ENCODE assay signal across 17 cellular contexts in genomic region chr6:10771371-10771894, GRCh38. TPM values are rescaled to one million over a fixed set of nuclear protein-coding genes. Genes with fewer than 3 reads are reported as not detected.
A peak's percentile ranks its signal among the peaks of the same experiment; 100 is the strongest.
DNase-seq lines count a peak whose midpoint lies in the region; ATAC-seq, FAIRE-seq and TF ChIP-seq lines count a peak whose summit lies in the region.
"Had no signal": no experiment of that assay in that cellular context is flagged by ENCODE, and none has a peak within 500 bp of the region (broad histone marks: within the 10 kb centered on the region; RNA-seq: fewer than 3 reads in every experiment).

No MANE protein-coding gene starts in this region.

- H3K4ac ChIP-seq in neuronal stem cell (ENCODE audit: low read length): no peak overlapping the region

- CTCF ChIA-PET in RWPE1 (lab: Yijun Ruan, JAX): no interaction called here

- FAIRE-seq in bronchial epithelial cell (lab: Jason Lieb, UNC): peak; percentile 43
- FAIRE-seq: GM18507, GM19239 had no signal

- POLR2A ChIA-PET in RWPE1 (lab: Yijun Ruan, JAX; ENCODE audit: low non-redundant PET): no interaction called here

- H2AK5ac ChIP-seq in neuronal stem cell (ENCODE audit: low read depth, low read length): no peak overlapping the region

- no peak overlapping the region for H2BK120ac ChIP-seq in neuronal stem cell (ENCODE audit: low read depth, low read length)

- H3K23ac ChIP-seq in neuronal stem cell (ENCODE audit: low read depth, low read length, poor library complexity): peak overlapping the region; percentile 27

- H3K4me2 ChIP-seq in neuronal stem cell (ENCODE audit: insufficient read depth, low read length, poor library complexity, severe bottlenecking): no peak overlapping the region
- H3K4me2 ChIP-seq: BLaER1 treated with 17β-estradiol and CSF1 and Interleukin-3, amounts not matched to agents 10 nM and 100 nM had no signal

- no peak overlapping the region for H4K91ac ChIP-seq in neuronal stem cell (ENCODE audit: low read depth, low read length, poor library complexity)

- H3K4me3 ChIP-seq in bronchial epithelial cell (ENCODE audit: low read depth, low read length) (no peak overlapping the region), neuronal stem cell (ENCODE audit: low read length in 2 of 2) (no peak overlapping the region)
- H3K4me3 ChIP-seq: BLaER1 treated with 17β-estradiol and CSF1 and Interleukin-3, amounts not matched to agents 10 nM and 100 nM; Peyer's patch had no signal

- H3K9me3 ChIP-seq in neuronal stem cell (replicated peaks in 1 of 2; ENCODE audit: control insufficient read depth in 2 of 2, insufficient read depth in 1 of 2, low read depth in 1 of 2, low read length in 2 of 2): no peaks in the 10 kb centered on the region
- H3K9me3 ChIP-seq: BLaER1 treated with 17β-estradiol and CSF1 and Interleukin-3, amounts not matched to agents 10 nM and 100 nM; Peyer's patch had no signal

- DNase-seq in NCI-H2196 (lab: John Stamatoyannopoulos, UW; ENCODE audit: unreplicated experiment): peak; percentile 20
- DNase-seq in NCI-H2196 treated with DMSO at 0.1 percent for 48 hours (lab: John Stamatoyannopoulos, UW; ENCODE audit: unreplicated experiment): no peak
- DNase-seq in OCI-M1 (lab: John Stamatoyannopoulos, UW): peak; percentile 85
- DNase-seq in bronchial epithelial cell (ENCODE audit: low read depth): no peak
- no peak for DNase-seq in neuronal stem cell (ENCODE audit: low spot score)
- DNase-seq in RWPE1 (ENCODE audit: low spot score): no peak
- no peak for DNase-seq in GM19240 (ENCODE audit: insufficient read length, low spot score)
- DNase-seq: GOT3, Kasumi-1, NCI-H1930, NCI-H446, Peyer's patch, SHP77 treated with DMSO at 0.1 percent for 48 hours had no signal

- no peak for ATAC-seq in GM19023 (IDR thresholded peaks at IDR 0.05; ENCODE audit: unreplicated experiment)

- TF ChIP-seq CTCF in bronchial epithelial cell (IDR thresholded peaks at IDR 0.05; ENCODE audit: insufficient read depth, low read length, severe bottlenecking): no peak
- TF ChIP-seq CTCF in RWPE1 (conservative IDR thresholded peaks at IDR 0.05; ENCODE audit: low read depth): no peak

- no peak overlapping the region for H2BK5ac ChIP-seq in neuronal stem cell (ENCODE audit: low read length)

- no peak overlapping the region for H3K14ac ChIP-seq in neuronal stem cell (ENCODE audit: low read length)

- WGBS in neuronal stem cell (ENCODE audit: extremely low coverage in 2 of 2, insufficient read length in 2 of 2, insufficient replicate concordance in 1 of 2), 2 donors: no CpG with 5 or more reads among the region's 12 CpGs

- no peak overlapping the region for H3K9ac ChIP-seq in neuronal stem cell (ENCODE audit: low read depth, low read length, poor library complexity)
- H3K9ac ChIP-seq: BLaER1 treated with 17β-estradiol and CSF1 and Interleukin-3, amounts not matched to agents 10 nM and 100 nM had no signal

- no peaks in the 10 kb centered on the region for H3K27me3 ChIP-seq in bronchial epithelial cell (ENCODE audit: control insufficient read depth, insufficient read depth, low read length)
- no peaks in the 10 kb centered on the region for H3K27me3 ChIP-seq in neuronal stem cell (ENCODE audit: control insufficient read depth in 3 of 3, insufficient read depth in 3 of 3, low read depth in 1 of 3, low read length in 3 of 3)
- H3K27me3 ChIP-seq: BLaER1 treated with 17β-estradiol and CSF1 and Interleukin-3, amounts not matched to agents 10 nM and 100 nM; Peyer's patch had no signal

- no peak overlapping the region for H3K27ac ChIP-seq in neuronal stem cell (replicated peaks; ENCODE audit: low read length)
- H3K27ac ChIP-seq in RWPE1: no peak overlapping the region
- H3K27ac ChIP-seq: BLaER1 treated with 17β-estradiol and CSF1 and Interleukin-3, amounts not matched to agents 10 nM and 100 nM; Peyer's patch had no signal

- H3K79me1 ChIP-seq in neuronal stem cell (ENCODE audit: low read depth, low read length): peaks cover 2% of the 10 kb centered on the region

- H3K4me1 ChIP-seq in neuronal stem cell (ENCODE audit: control insufficient read depth in 2 of 2, insufficient read depth in 1 of 2, low read depth in 1 of 2, low read length in 2 of 2): no peaks in the 10 kb centered on the region
- H3K4me1 ChIP-seq: BLaER1 treated with 17β-estradiol and CSF1 and Interleukin-3, amounts not matched to agents 10 nM and 100 nM; Peyer's patch had no signal

- H3K18ac ChIP-seq in neuronal stem cell (ENCODE audit: low read length): no peak overlapping the region

- H3K36me3 ChIP-seq in bronchial epithelial cell (ENCODE audit: control insufficient read depth, insufficient read depth, low read length) (peaks cover 1% of the 10 kb centered on the region), neuronal stem cell (replicated peaks in 1 of 2; ENCODE audit: control insufficient read depth in 2 of 2, insufficient read depth in 2 of 2, low read length in 2 of 2) (peaks cover 12 to 63% of the 10 kb centered on the region in 2 donors)

- no peak overlapping the region for H2AFZ ChIP-seq in neuronal stem cell (ENCODE audit: low read length)

- H4K8ac ChIP-seq in neuronal stem cell (ENCODE audit: low read depth, low read length): no peak overlapping the region

- no peak overlapping the region for H2BK15ac ChIP-seq in neuronal stem cell (ENCODE audit: low read length)

- H2BK12ac ChIP-seq in neuronal stem cell (ENCODE audit: low read length): no peak overlapping the region

RNA-seq across cellular contexts. Expression of gene TMEM14B, which starts 23.8 kb away (rescaled TPM):
- total RNA-seq in bronchial epithelial cell: 55.8 and 86.2 TPM in 2 replicates
- polyA plus RNA-seq in neuronal stem cell (2013, experiment 1 of 2): 109 TPM
- 108 TPM for polyA plus RNA-seq in neuronal stem cell (2013, experiment 2 of 2)

RNA-seq across cellular contexts. Expression of gene TMEM14C, which starts 48.6 kb away (rescaled TPM):
- 132 and 136 TPM in 2 replicates for total RNA-seq in bronchial epithelial cell
- 231 TPM for polyA plus RNA-seq in neuronal stem cell (2013, experiment 1 of 2)
- 242 TPM for polyA plus RNA-seq in neuronal stem cell (2013, experiment 2 of 2)

Comparison
In these comparisons a context has a peak if more than half of its experiments do, and no peak if none do; other contexts are left out.
1. DNase-seq: peak in NCI-H2196 (single experiment) and OCI-M1 (single experiment); none in NCI-H2196 treated with DMSO at 0.1 percent for 48 hours (single experiment), bronchial epithelial cell (single experiment), neuronal stem cell (single experiment), RWPE1 (single experiment) and GM19240 (single experiment).